24 cellular contexts compared by ENCODE assay signal in the genomic region with DNA sequence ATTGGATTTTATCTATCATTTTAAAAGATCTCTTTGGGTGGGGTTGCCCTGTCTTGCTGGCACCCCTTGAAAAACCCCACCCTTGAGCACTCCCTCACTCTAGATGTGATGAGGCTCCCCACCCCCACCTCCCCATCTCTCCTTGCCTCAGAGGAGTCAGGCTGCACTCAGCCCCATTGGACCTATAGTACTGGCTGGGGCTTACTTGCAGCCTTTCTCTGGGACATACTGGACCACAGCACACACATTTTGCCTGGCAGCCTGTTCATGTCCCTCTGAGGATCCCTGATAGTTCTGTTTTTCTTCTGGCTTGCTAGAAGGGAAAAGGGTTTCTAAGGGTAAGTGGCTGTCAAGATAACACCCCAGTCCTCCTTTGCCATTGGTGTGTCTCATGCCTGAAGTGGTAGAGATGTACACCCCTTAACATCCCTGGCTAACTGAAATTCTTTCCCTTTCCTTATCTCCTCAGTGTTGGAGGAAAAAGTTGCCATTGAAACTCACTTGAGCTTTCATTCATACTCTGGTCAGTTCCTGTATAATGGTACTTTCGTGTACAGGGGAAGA.
A peak's percentile ranks its signal among the peaks of the same experiment; 100 is the strongest.
DNase-seq lines count a peak whose midpoint lies in the region; ATAC-seq and TF ChIP-seq lines count a peak whose summit lies in the region.
"Had no signal": no experiment of that assay in that cellular context is flagged by ENCODE, and none has a peak within 500 bp of the region (broad histone marks: within the 10 kb centered on the region; RNA-seq: fewer than 3 reads in every experiment).

No MANE protein-coding gene starts in this region.

- no peak overlapping the region for H3K4me3 Mint-ChIP-seq in dendritic cell treated with granulocyte-macrophage colony-stimulating factor and Interleukin-4, amounts not matched to agents 40 ng/mL and 50 ng/mL, for 4 days
- H3K4me3 Mint-ChIP-seq: B cell; CD4-positive, alpha-beta memory T cell; T-helper 17 cell had no signal

- TF ChIP-seq CTCF in cardiac muscle cell (IDR thresholded peaks at IDR 0.05; ENCODE audit: low read depth, low read length) (no peak), left ventricle myocardium inferior (IDR thresholded peaks at IDR 0.05; ENCODE audit: borderline replicate concordance) (no peak)

- H3K27ac Mint-ChIP-seq in dendritic cell treated with granulocyte-macrophage colony-stimulating factor and Interleukin-4, amounts not matched to agents 40 ng/mL and 50 ng/mL, for 4 days, result peak overlapping the region; percentile 39
- H3K27ac Mint-ChIP-seq: B cell; CD4-positive, alpha-beta memory T cell; T-helper 17 cell had no signal

- no peaks in the 10 kb centered on the region for H3K9me3 Mint-ChIP-seq in dendritic cell treated with granulocyte-macrophage colony-stimulating factor and Interleukin-4, amounts not matched to agents 40 ng/mL and 50 ng/mL, for 4 days
- H3K9me3 Mint-ChIP-seq: CD4-positive, alpha-beta memory T cell had no signal

- peak overlapping the region; percentile 81 to 83 for H3K18ac ChIP-seq in mesenchymal stem cell (ENCODE audit: low read depth in 1 of 2, low read length in 2 of 2)

- H3K36me3 ChIP-seq in cardiac muscle cell, result no peaks in the 10 kb centered on the region
- H3K36me3 ChIP-seq in left ventricle myocardium inferior, result no peaks in the 10 kb centered on the region
- H3K36me3 ChIP-seq in mesenchymal stem cell (ENCODE audit: control insufficient read depth in 1 of 2, insufficient read depth in 2 of 2, low read depth in 1 of 2, low read length in 2 of 2), result no peaks in the 10 kb centered on the region
- H3K36me3 ChIP-seq: esophagus squamous epithelium, prostate gland, tibial nerve had no signal

- no peak overlapping the region for H3K23ac ChIP-seq in mesenchymal stem cell (ENCODE audit: low read length in 2 of 2)

- H2BK12ac ChIP-seq in mesenchymal stem cell (ENCODE audit: low read length in 2 of 2), result peak overlapping the region; percentile 0 to 73

- H2AK5ac ChIP-seq in mesenchymal stem cell (ENCODE audit: low read length, severe bottlenecking), result peak overlapping the region; percentile 28

- no peak for ATAC-seq in GM18498 (IDR thresholded peaks at IDR 0.05; ENCODE audit: unreplicated experiment)
- ATAC-seq: T-helper 17 cell had no signal

- H3K4me1 ChIP-seq in cardiac muscle cell (ENCODE audit: low read depth) (peaks cover 18% of the 10 kb centered on the region), left ventricle myocardium inferior (peaks cover 7% of the 10 kb centered on the region), mesenchymal stem cell (ENCODE audit: control insufficient read depth, insufficient read depth, low read depth, low read length) (peaks cover 1% of the 10 kb centered on the region)
- H3K4me1 ChIP-seq: esophagus squamous epithelium, prostate gland had no signal

- H2BK15ac ChIP-seq in mesenchymal stem cell (ENCODE audit: low read depth, poor library complexity, severe bottlenecking), result peak overlapping the region; percentile 63

- no peaks in the 10 kb centered on the region for H3K9me3 ChIP-seq in cardiac muscle cell (ENCODE audit: low read depth)
- H3K9me3 ChIP-seq in left ventricle myocardium inferior (replicated peaks), result no peaks in the 10 kb centered on the region
- H3K9me3 ChIP-seq in mesenchymal stem cell (ENCODE audit: control insufficient read depth, low read length), result no peaks in the 10 kb centered on the region
- H3K9me3 ChIP-seq: esophagus squamous epithelium, prostate gland, tibial nerve had no signal

- DNase-seq in cardiac muscle cell (ENCODE audit: low read depth in 1 of 2, low spot score in 1 of 2), result peak in 1 of 2 donors; percentile 91
- no peak for DNase-seq in left ventricle myocardium inferior
- DNase-seq in mesenchymal stem cell, result no peak
- no peak for DNase-seq in kidney glomerular epithelial cell (lab: John Stamatoyannopoulos, UW)
- DNase-seq in amniotic stem cell (lab: John Stamatoyannopoulos, UW), result no peak
- DNase-seq in head of caudate nucleus, result no peak
- DNase-seq: activated CD4-positive, alpha-beta T cell treated with anti-CD3 and anti-CD28 coated beads, Interleukin-2, amount 50 U/mL, for 48 hours; activated CD4-positive, CD25-positive, alpha-beta regulatory T cell treated with anti-CD3 and anti-CD28 coated beads, Interleukin-2, amount 50 U/mL, for 72 hours; activated T-cell treated with anti-CD3 and anti-CD28 coated beads, Interleukin-2, amount 50 U/mL, for 48 hours; dorsolateral prefrontal cortex; esophagus squamous epithelium; hippocampal formation; mammary epithelial cell; NCI-H1092; NCI-H1694; stimulated activated CD4-positive, alpha-beta T cell treated with anti-CD3 and anti-CD28 coated beads, Interleukin-4, amount 100 ng/mL, for 4 hours; T-helper 17 cell had no signal

- H3K14ac ChIP-seq in mesenchymal stem cell (ENCODE audit: low read length in 2 of 2), result peak overlapping the region in 1 of 2 experiments; percentile 5

- no peak overlapping the region for H2BK5ac ChIP-seq in mesenchymal stem cell (ENCODE audit: low read depth, low read length, poor library complexity, severe bottlenecking)

- peak overlapping the region; percentile 64 for H2BK120ac ChIP-seq in mesenchymal stem cell (ENCODE audit: low read depth, low read length)

- no peak overlapping the region for H3K4me3 ChIP-seq in cardiac muscle cell
- no peak overlapping the region for H3K4me3 ChIP-seq in left ventricle myocardium inferior
- H3K4me3 ChIP-seq in mesenchymal stem cell (ENCODE audit: insufficient read depth in 1 of 2, low read depth in 1 of 2, low read length in 2 of 2), result no peak overlapping the region
- H3K4me3 ChIP-seq: dorsolateral prefrontal cortex, esophagus squamous epithelium, GM12878, prostate gland, tibial nerve had no signal

- no peaks in the 10 kb centered on the region for H3K36me3 Mint-ChIP-seq in dendritic cell treated with granulocyte-macrophage colony-stimulating factor and Interleukin-4, amounts not matched to agents 40 ng/mL and 50 ng/mL, for 4 days (ENCODE audit: low read depth)
- H3K36me3 Mint-ChIP-seq: CD4-positive, alpha-beta memory T cell had no signal

- H3K4ac ChIP-seq in mesenchymal stem cell (ENCODE audit: low read depth in 1 of 2, low read length in 2 of 2), result peak overlapping the region in 1 of 2 experiments; percentile 40

- no peak overlapping the region for H3K4me2 ChIP-seq in mesenchymal stem cell (ENCODE audit: low read length, poor library complexity, severe bottlenecking)

- WGBS in mesenchymal stem cell, result no CpG with 5 or more reads among the region's 1 CpG

- H3K27me3 Mint-ChIP-seq in dendritic cell treated with granulocyte-macrophage colony-stimulating factor and Interleukin-4, amounts not matched to agents 40 ng/mL and 50 ng/mL, for 4 days, result no peaks in the 10 kb centered on the region

- peaks cover 36% of the 10 kb centered on the region for H3K4me1 Mint-ChIP-seq in dendritic cell treated with granulocyte-macrophage colony-stimulating factor and Interleukin-4, amounts not matched to agents 40 ng/mL and 50 ng/mL, for 4 days (ENCODE audit: low read depth)
- H3K4me1 Mint-ChIP-seq: B cell; CD4-positive, alpha-beta memory T cell; T-helper 17 cell had no signal

- H3K27me3 ChIP-seq in cardiac muscle cell (no peaks in the 10 kb centered on the region), left ventricle myocardium inferior (ENCODE audit: low read depth) (no peaks in the 10 kb centered on the region), mesenchymal stem cell (ENCODE audit: control insufficient read depth in 1 of 2, insufficient read depth in 1 of 2, low read length in 2 of 2) (no peaks in the 10 kb centered on the region)
- H3K27me3 ChIP-seq: esophagus squamous epithelium, tibial nerve had no signal

- peak overlapping the region; percentile 77 for H4K91ac ChIP-seq in mesenchymal stem cell (ENCODE audit: low read length)

- no peaks in the 10 kb centered on the region for H3K79me1 ChIP-seq in mesenchymal stem cell (replicated peaks; ENCODE audit: low read length, poor library complexity, severe bottlenecking)

- no peak overlapping the region for H2AFZ ChIP-seq in mesenchymal stem cell (ENCODE audit: low read depth, low read length)

- H4K8ac ChIP-seq in mesenchymal stem cell (ENCODE audit: low read length), result peak overlapping the region; percentile 87

- intact Hi-C loops in left ventricle myocardium inferior (cut with micrococcal nuclease), result no loop called here
- intact Hi-C loops in dendritic cell treated with granulocyte-macrophage colony-stimulating factor and Interleukin-4, amounts not matched to agents 40 ng/mL and 50 ng/mL, for 4 days (cut with micrococcal nuclease), result loop anchor here (2.0 kb wide), 1 partner anchor 555 kb away; no protein-coding TSS in a partner anchor
- intact Hi-C loops in head of caudate nucleus (cut with DNase I), result no loop called here

- peak overlapping the region; percentile 1 for H3K9ac ChIP-seq in mesenchymal stem cell (ENCODE audit: low read length)

- peak overlapping the region; percentile 92 for H3K27ac ChIP-seq in cardiac muscle cell
- no peak overlapping the region for H3K27ac ChIP-seq in left ventricle myocardium inferior (replicated peaks)
- no peak overlapping the region for H3K27ac ChIP-seq in mesenchymal stem cell (ENCODE audit: low read length, poor library complexity, severe bottlenecking)
- H3K27ac ChIP-seq: dorsolateral prefrontal cortex, esophagus squamous epithelium, prostate gland, tibial nerve had no signal
